ENCODE assay signal across 25 cellular contexts in genomic region chr16:1815461-1815860, GRCh38. TPM values are rescaled to one million over a fixed set of nuclear protein-coding genes. Genes with fewer than 3 reads are reported as not detected.
"Had no signal": no experiment of that assay in that cellular context is flagged by ENCODE, and none has a peak within 500 bp of the region (broad histone marks: within the 10 kb centered on the region; RNA-seq: fewer than 3 reads in every experiment).

No MANE protein-coding gene starts in this region.

- H3K4me3 ChIP-seq: adrenal gland, ascending aorta, colonic mucosa, dorsolateral prefrontal cortex, heart left ventricle, skin epidermis, vagina had no signal

- H3K9me3 ChIP-seq: adrenal gland, ascending aorta, colonic mucosa, heart left ventricle, vagina had no signal

- H3K9me3 Mint-ChIP-seq: central memory CD8-positive, alpha-beta T cell; memory B cell; stimulated activated effector memory CD8-positive, alpha-beta T cell treated with anti-CD3 and anti-CD28 coated beads, Interleukin-12 subunit alpha, Interleukin-12 subunit beta, amount 100 ng/mL, for 72 hours had no signal

- H3K4me3 Mint-ChIP-seq: central memory CD8-positive, alpha-beta T cell; memory B cell; stimulated activated effector memory CD8-positive, alpha-beta T cell treated with anti-CD3 and anti-CD28 coated beads, Interleukin-12 subunit alpha, Interleukin-12 subunit beta, amount 100 ng/mL, for 72 hours had no signal

- FAIRE-seq: islet of Langerhans, TTC549 had no signal

- H2AFZ ChIP-seq: parathyroid adenoma had no signal

- DNase-seq: activated CD4-positive, alpha-beta T cell treated with anti-CD3 and anti-CD28 coated beads for 1 hour; activated CD4-positive, alpha-beta T cell treated with anti-CD3 and anti-CD28 coated beads, Interleukin-2, amount 50 U/mL, for 4 hours; activated effector memory CD4-positive, alpha-beta T cell treated with anti-CD3 and anti-CD28 coated beads, Interleukin-2, amount 50 U/mL, for 16 hours; activated naive CD4-positive, alpha-beta T cell treated with anti-CD3 and anti-CD28 coated beads, Interleukin-2, amount 50 U/mL, for 16 hours; adrenal gland; colonic mucosa; dorsolateral prefrontal cortex; nucleus accumbens; right cardiac atrium; stimulated activated CD4-positive, alpha-beta T cell treated with anti-CD3 and anti-CD28 coated beads, Interleukin-2, amount 100 ng/mL, for 24 hours; T-helper 1 cell; WERI-Rb-1 had no signal

- H3K27ac Mint-ChIP-seq: memory B cell; stimulated activated effector memory CD8-positive, alpha-beta T cell treated with anti-CD3 and anti-CD28 coated beads, Interleukin-12 subunit alpha, Interleukin-12 subunit beta, amount 100 ng/mL, for 72 hours had no signal

- H3K27me3 ChIP-seq: adrenal gland, ascending aorta, colonic mucosa, dorsolateral prefrontal cortex, heart left ventricle, vagina had no signal

- H3K9ac ChIP-seq: parathyroid adenoma had no signal

- H3K4me1 ChIP-seq: adrenal gland, ascending aorta, colonic mucosa, parathyroid adenoma, vagina had no signal

- H3K27ac ChIP-seq: adrenal gland, ascending aorta, colonic mucosa, dorsolateral prefrontal cortex, heart left ventricle, parathyroid adenoma, skin epidermis, vagina, WERI-Rb-1 had no signal

- ATAC-seq: right cardiac atrium; stimulated activated effector memory CD8-positive, alpha-beta T cell treated with anti-CD3 and anti-CD28 coated beads, Interleukin-12 subunit alpha, Interleukin-12 subunit beta, amount 100 ng/mL, for 72 hours had no signal

- H3K27me3 Mint-ChIP-seq: central memory CD8-positive, alpha-beta T cell; memory B cell had no signal

RNA-seq across cellular contexts. Expression of gene IGFALS, which starts 22.0 kb away (rescaled TPM):
- total RNA-seq: ascending aorta, myocyte, pulmonary artery endothelial cell, right cardiac atrium, temporal lobe, vagina had no signal
